In genomic region chr19:38206928-38207327, GRCh38 we compare ENCODE assay signal across 27 cellular contexts. TPM values are rescaled to one million over a fixed set of nuclear protein-coding genes. Genes with fewer than 3 reads are reported as not detected.
"Had no signal": no experiment of that assay in that cellular context is flagged by ENCODE, and none has a peak within 500 bp of the region (broad histone marks: within the 10 kb centered on the region; RNA-seq: fewer than 3 reads in every experiment).

No MANE protein-coding gene starts in this region.

- H3K27ac ChIP-seq: transverse colon, WERI-Rb-1 had no signal

- H3K9me3 Mint-ChIP-seq: activated CD4-positive, alpha-beta memory T cell treated with anti-CD3 and anti-CD28 coated beads, Interleukin-2, amount 10 ng/mL, durations not matched to agents 7 days and 5 days; activated CD4-positive, alpha-beta T cell treated with anti-CD3 and anti-CD28 coated beads, Interleukin-2, amount 10 ng/mL, durations not matched to agents 7 days and 5 days; activated naive CD4-positive, alpha-beta T cell treated with anti-CD3 and anti-CD28 coated beads, Interleukin-2, amount 10 ng/mL, durations not matched to agents 7 days and 5 days; activated naive CD8-positive, alpha-beta T cell treated with anti-CD3 and anti-CD28 coated beads, Interleukin-2, amount 10 ng/mL, durations not matched to agents 7 days and 5 days; activated T-cell treated with anti-CD3 and anti-CD28 coated beads, Interleukin-2, amount 50 U/mL, for 24 hours; central memory CD8-positive, alpha-beta T cell; dendritic cell treated with granulocyte-macrophage colony-stimulating factor and Interleukin-4, amounts not matched to agents 40 ng/mL and 50 ng/mL, for 4 days; T-helper 1 cell treated with Interleukin-12 subunit alpha and Interleukin-12 subunit beta and Interleukin-4 antibody, amounts not matched to agents 30 μg/mL and 1 μg/mL, for 36 hours had no signal

- H3K4me3 Mint-ChIP-seq: activated CD4-positive, alpha-beta memory T cell treated with anti-CD3 and anti-CD28 coated beads, Interleukin-2, amount 10 ng/mL, durations not matched to agents 7 days and 5 days; activated CD4-positive, alpha-beta T cell treated with anti-CD3 and anti-CD28 coated beads, Interleukin-2, amount 10 ng/mL, durations not matched to agents 7 days and 5 days; activated naive CD4-positive, alpha-beta T cell treated with anti-CD3 and anti-CD28 coated beads, Interleukin-2, amount 10 ng/mL, durations not matched to agents 7 days and 5 days; activated naive CD8-positive, alpha-beta T cell treated with anti-CD3 and anti-CD28 coated beads, Interleukin-2, amount 10 ng/mL, durations not matched to agents 7 days and 5 days; activated T-cell treated with anti-CD3 and anti-CD28 coated beads, Interleukin-2, amount 50 U/mL, for 24 hours; central memory CD8-positive, alpha-beta T cell; dendritic cell treated with granulocyte-macrophage colony-stimulating factor and Interleukin-4, amounts not matched to agents 40 ng/mL and 50 ng/mL, for 4 days; T-helper 1 cell treated with Interleukin-12 subunit alpha and Interleukin-12 subunit beta and Interleukin-4 antibody, amounts not matched to agents 30 μg/mL and 1 μg/mL, for 36 hours had no signal

- H3K4me1 Mint-ChIP-seq: activated CD4-positive, alpha-beta memory T cell treated with anti-CD3 and anti-CD28 coated beads, Interleukin-2, amount 10 ng/mL, durations not matched to agents 7 days and 5 days had no signal

- H3K4me3 ChIP-seq: ascending aorta, testis, transverse colon had no signal

- FAIRE-seq: endometrium, frontal cortex, islet of Langerhans had no signal

- H3K27ac Mint-ChIP-seq: activated CD4-positive, alpha-beta memory T cell treated with anti-CD3 and anti-CD28 coated beads, Interleukin-2, amount 10 ng/mL, durations not matched to agents 7 days and 5 days; activated CD4-positive, alpha-beta T cell treated with anti-CD3 and anti-CD28 coated beads, Interleukin-2, amount 10 ng/mL, durations not matched to agents 7 days and 5 days; activated naive CD4-positive, alpha-beta T cell treated with anti-CD3 and anti-CD28 coated beads, Interleukin-2, amount 10 ng/mL, durations not matched to agents 7 days and 5 days; activated naive CD8-positive, alpha-beta T cell treated with anti-CD3 and anti-CD28 coated beads, Interleukin-2, amount 10 ng/mL, durations not matched to agents 7 days and 5 days; activated T-cell treated with anti-CD3 and anti-CD28 coated beads, Interleukin-2, amount 50 U/mL, for 24 hours; dendritic cell treated with granulocyte-macrophage colony-stimulating factor and Interleukin-4, amounts not matched to agents 40 ng/mL and 50 ng/mL, for 4 days; T-helper 1 cell treated with Interleukin-12 subunit alpha and Interleukin-12 subunit beta and Interleukin-4 antibody, amounts not matched to agents 30 μg/mL and 1 μg/mL, for 36 hours had no signal

- H3K9me3 ChIP-seq: ascending aorta, testis, transverse colon had no signal

- ATAC-seq: left ventricle myocardium superior; right cardiac atrium; stimulated activated naive CD8-positive, alpha-beta T cell treated with anti-CD3 and anti-CD28 coated beads, Interleukin-15, Interleukin-2, amounts not matched to agents 100 U/mL and 50 U/mL, for 24 hours had no signal

- H3K27me3 ChIP-seq: ascending aorta, testis had no signal

- DNase-seq: activated CD4-positive, alpha-beta memory T cell treated with anti-CD3 and anti-CD28 coated beads, Interleukin-2, amount 10 ng/mL, durations not matched to agents 7 days and 5 days; activated CD4-positive, alpha-beta T cell treated with anti-CD3 and anti-CD28 coated beads, Interleukin-2, amount 10 ng/mL, durations not matched to agents 7 days and 5 days; activated CD4-positive, CD25-positive, alpha-beta regulatory T cell treated with anti-CD3 and anti-CD28 coated beads, Interleukin-2, amount 50 U/mL, for 72 hours; activated CD8-positive, alpha-beta memory T cell treated with anti-CD3 and anti-CD28 coated beads, Interleukin-2, amount 50 U/mL, for 48 hours; activated gamma-delta T cell; activated naive CD4-positive, alpha-beta T cell treated with anti-CD3 and anti-CD28 coated beads, Interleukin-2, amount 10 ng/mL, durations not matched to agents 7 days and 5 days; activated naive CD8-positive, alpha-beta T cell treated with anti-CD3 and anti-CD28 coated beads, Interleukin-2, amount 10 ng/mL, durations not matched to agents 7 days and 5 days; activated T-cell treated with anti-CD3 and anti-CD28 coated beads, Interleukin-2, amount 50 U/mL, for 24 hours; effector CD4-positive, alpha-beta T cell; left ventricle myocardium superior; right cardiac atrium; stimulated activated CD4-positive, alpha-beta T cell treated with anti-CD3 and anti-CD28 coated beads, Interleukin-15, amount 100 ng/mL, for 24 hours; stimulated activated CD4-positive, alpha-beta T cell treated with anti-CD3 and anti-CD28 coated beads, Interleukin-2, amount 100 ng/mL, for 24 hours; stimulated activated naive CD8-positive, alpha-beta T cell treated with anti-CD3 and anti-CD28 coated beads, Interleukin-15, Interleukin-2, amounts not matched to agents 100 U/mL and 50 U/mL, for 24 hours; T1000; testis; transverse colon; WERI-Rb-1 had no signal

RNA-seq across cellular contexts. Expression of gene DPF1, which starts 17.1 kb away (rescaled TPM):
- total RNA-seq: ascending aorta, omental fat pad, transverse colon had no signal

RNA-seq across cellular contexts. Expression of gene PPP1R14A, which starts 49.2 kb away (rescaled TPM):
- total RNA-seq: activated CD4-positive, alpha-beta memory T cell treated with anti-CD3 and anti-CD28 coated beads, Interleukin-2, amount 10 ng/mL, durations not matched to agents 7 days and 5 days; activated CD4-positive, alpha-beta T cell treated with anti-CD3 and anti-CD28 coated beads, Interleukin-2, amount 10 ng/mL, durations not matched to agents 7 days and 5 days; activated naive CD8-positive, alpha-beta T cell treated with anti-CD3 and anti-CD28 coated beads, Interleukin-2, amount 10 ng/mL, durations not matched to agents 7 days and 5 days; frontal cortex had no signal
- polyA plus RNA-seq: neural cell had no signal
